Comparison of ENCODE assay signal across 22 cellular contexts in genomic region chr17:74145756-74146155, GRCh38. TPM values are rescaled to one million over a fixed set of nuclear protein-coding genes. Genes with fewer than 3 reads are reported as not detected.
DNase-seq lines count a peak whose midpoint lies in the region; ATAC-seq and TF ChIP-seq lines count a peak whose summit lies in the region.
"Had no signal": no experiment of that assay in that cellular context is flagged by ENCODE, and none has a peak within 500 bp of the region (broad histone marks: within the 10 kb centered on the region; RNA-seq: fewer than 3 reads in every experiment).

No MANE protein-coding gene starts in this region.

- no peak overlapping the region for H3K9ac ChIP-seq in neural progenitor cell
- H3K9ac ChIP-seq: BLaER1 had no signal

- H2AFZ ChIP-seq in neural progenitor cell (replicated peaks), result peak overlapping the region; percentile 96

- H3K27me3 Mint-ChIP-seq in neural progenitor cell (ENCODE audit: insufficient read depth, low read depth), result peaks cover 6% of the 10 kb centered on the region
- peaks cover 39% of the 10 kb centered on the region for H3K27me3 Mint-ChIP-seq in CD8-positive, alpha-beta T cell (ENCODE audit: low read depth)

- DNase-seq in D341Med (ENCODE audit: low spot score) (peak; percentile 27), RWPE2 (ENCODE audit: low spot score) (peak; percentile 6), esophagus muscularis mucosa (ENCODE audit: extremely low spot score) (peak; percentile 82), neural progenitor cell (ENCODE audit: low spot score) (no peak), spleen (no peak)
- no peak for DNase-seq in CD8-positive, alpha-beta T cell
- DNase-seq: CD4-positive, CD25-positive, alpha-beta regulatory T cell; COR-L47; GDM1; KBM-7; MV-4-11; NCI-H1105; NCI-H146; NCI-H2029; NCI-H526 treated with DMSO at 0.1 percent for 48 hours; SJCRH30 had no signal

- H3K4me1 ChIP-seq in RWPE2 (ENCODE audit: insufficient read depth, poor library complexity, severe bottlenecking) (no peaks in the 10 kb centered on the region), esophagus muscularis mucosa (no peaks in the 10 kb centered on the region), neural progenitor cell (peaks cover 8% of the 10 kb centered on the region), spleen (no peaks in the 10 kb centered on the region)
- no peaks in the 10 kb centered on the region for H3K4me1 ChIP-seq in CD8-positive, alpha-beta T cell (ENCODE audit: insufficient read depth, low read length)
- H3K4me1 ChIP-seq: SJCRH30 had no signal

- no peak for TF ChIP-seq EP300 in esophagus muscularis mucosa (IDR thresholded peaks at IDR 0.05)

- no peak overlapping the region for H3K27ac ChIP-seq in RWPE2 (ENCODE audit: poor library complexity, severe bottlenecking)
- no peak overlapping the region for H3K27ac ChIP-seq in esophagus muscularis mucosa (replicated peaks in 1 of 4)
- H3K27ac ChIP-seq in neural progenitor cell, result no peak overlapping the region
- H3K27ac ChIP-seq in CD8-positive, alpha-beta T cell (ENCODE audit: low read depth, low read length), result no peak overlapping the region
- H3K27ac ChIP-seq in spleen, result no peak overlapping the region
- H3K27ac ChIP-seq: BLaER1, SJCRH30 had no signal

- no peak overlapping the region for H3K4me3 ChIP-seq in RWPE2 (ENCODE audit: severe bottlenecking)
- no peak overlapping the region for H3K4me3 ChIP-seq in esophagus muscularis mucosa
- no peak overlapping the region for H3K4me3 ChIP-seq in neural progenitor cell
- H3K4me3 ChIP-seq in CD8-positive, alpha-beta T cell (ENCODE audit: low read depth, low read length), result no peak overlapping the region
- H3K4me3 ChIP-seq in spleen, result no peak overlapping the region
- H3K4me3 ChIP-seq: BLaER1, GM12878, SJCRH30 had no signal

- no peaks in the 10 kb centered on the region for H4K20me1 ChIP-seq in neural progenitor cell (ENCODE audit: low read depth)
- H4K20me1 ChIP-seq: BLaER1 had no signal

- no peak overlapping the region for H3K4me3 Mint-ChIP-seq in neural progenitor cell
- H3K4me3 Mint-ChIP-seq in CD8-positive, alpha-beta T cell, result no peak overlapping the region
- H3K4me3 Mint-ChIP-seq: CD4-positive, CD25-positive, alpha-beta regulatory T cell had no signal

- H3K4me2 ChIP-seq in neural progenitor cell, result no peak overlapping the region
- H3K4me2 ChIP-seq: BLaER1 had no signal

- CTCF ChIA-PET in CD8-positive, alpha-beta T cell (lab: Charles Lee), result no interaction called here

- TF ChIP-seq POLR2A in esophagus muscularis mucosa (IDR thresholded peaks at IDR 0.05; ENCODE audit: low read depth), result no peak
- TF ChIP-seq POLR2A in spleen (IDR thresholded peaks at IDR 0.05), result no peak

- H3K79me2 ChIP-seq in neural progenitor cell (ENCODE audit: low read depth), result no peaks in the 10 kb centered on the region

- no peaks in the 10 kb centered on the region for H3K4me1 Mint-ChIP-seq in neural progenitor cell
- H3K4me1 Mint-ChIP-seq in CD8-positive, alpha-beta T cell (ENCODE audit: low read depth), result no peaks in the 10 kb centered on the region
- H3K4me1 Mint-ChIP-seq: CD4-positive, CD25-positive, alpha-beta regulatory T cell had no signal

- intact Hi-C loops in esophagus muscularis mucosa (cut with DNase I), result no loop called here
- intact Hi-C loops in CD8-positive, alpha-beta T cell (cut with DNase I, micrococcal nuclease), result no loop called here
- intact Hi-C loops in spleen (cut with DNase I; ENCODE audit: low total_unique reads), result no loop called here

- peaks cover 12% of the 10 kb centered on the region for H3K9me3 ChIP-seq in RWPE2 (ENCODE audit: severe bottlenecking)
- peaks cover 0 to 28% (median 17%) of the 10 kb centered on the region in 4 donors for H3K9me3 ChIP-seq in esophagus muscularis mucosa
- peaks cover 10% of the 10 kb centered on the region for H3K9me3 ChIP-seq in neural progenitor cell (ENCODE audit: low read depth)
- H3K9me3 ChIP-seq in CD8-positive, alpha-beta T cell (ENCODE audit: low read length), result no peaks in the 10 kb centered on the region
- H3K9me3 ChIP-seq in spleen, result peaks cover 8 to 43% (median 40%) of the 10 kb centered on the region in 8 donors

- POLR2A ChIA-PET in CD8-positive, alpha-beta T cell (lab: Charles Lee), result no interaction called here

- H3K36me3 ChIP-seq in RWPE2 (ENCODE audit: low read depth) (no peaks in the 10 kb centered on the region), esophagus muscularis mucosa (no peaks in the 10 kb centered on the region), neural progenitor cell (peaks cover 5% of the 10 kb centered on the region), spleen (no peaks in the 10 kb centered on the region)
- H3K36me3 ChIP-seq in CD8-positive, alpha-beta T cell (ENCODE audit: insufficient read depth, low read length), result no peaks in the 10 kb centered on the region
- H3K36me3 ChIP-seq: BLaER1, SJCRH30 had no signal

- H3K9me3 Mint-ChIP-seq in neural progenitor cell, result peaks cover 25% of the 10 kb centered on the region
- H3K9me3 Mint-ChIP-seq in CD8-positive, alpha-beta T cell, result peaks cover 25% of the 10 kb centered on the region

- WGBS in esophagus muscularis mucosa, result 65% methylated on average over 6 of the region's 6 CpGs
- WGBS in spleen, 5 donors, result 59 to 69% (median 63%) methylated on average over 6 of the region's 6 CpGs

- no peaks in the 10 kb centered on the region for H3K36me3 Mint-ChIP-seq in neural progenitor cell
- H3K36me3 Mint-ChIP-seq in CD8-positive, alpha-beta T cell, result no peaks in the 10 kb centered on the region
- H3K36me3 Mint-ChIP-seq: CD4-positive, CD25-positive, alpha-beta regulatory T cell had no signal

- no peak overlapping the region for H3K27ac Mint-ChIP-seq in neural progenitor cell
- H3K27ac Mint-ChIP-seq in CD8-positive, alpha-beta T cell, result no peak overlapping the region
- H3K27ac Mint-ChIP-seq: CD4-positive, CD25-positive, alpha-beta regulatory T cell had no signal

- no peaks in the 10 kb centered on the region for H3F3A ChIP-seq in neural progenitor cell (ENCODE audit: low read depth)

- ATAC-seq in RWPE2 (ENCODE audit: low read depth) (no peak), GM18867 (IDR thresholded peaks at IDR 0.05; ENCODE audit: unreplicated experiment) (no peak), GM21786 (IDR thresholded peaks at IDR 0.05; ENCODE audit: unreplicated experiment) (no peak)
- ATAC-seq in CD8-positive, alpha-beta T cell, result no peak
- ATAC-seq: GM12878, Panc1, SK-N-SH treated with all-trans-retinoic acid at 6 μM for 48 hours had no signal

- H3K27me3 ChIP-seq in RWPE2 (ENCODE audit: insufficient read depth, poor library complexity, severe bottlenecking), result peaks cover 5% of the 10 kb centered on the region
- H3K27me3 ChIP-seq in esophagus muscularis mucosa, result peaks cover 0 to 36% (median 0%) of the 10 kb centered on the region in 4 donors
- H3K27me3 ChIP-seq in neural progenitor cell, result no peaks in the 10 kb centered on the region
- no peaks in the 10 kb centered on the region for H3K27me3 ChIP-seq in CD8-positive, alpha-beta T cell (ENCODE audit: insufficient read depth, low read length)
- peaks cover 0 to 48% (median 0%) of the 10 kb centered on the region in 7 donors for H3K27me3 ChIP-seq in spleen (replicated peaks in 1 of 7)
- H3K27me3 ChIP-seq: BLaER1, SJCRH30 had no signal

- TF ChIP-seq CTCF in RWPE2 (IDR thresholded peaks at IDR 0.05; ENCODE audit: poor library complexity, severe bottlenecking) (no peak), esophagus muscularis mucosa (IDR thresholded peaks at IDR 0.05) (no peak), neural progenitor cell (IDR thresholded peaks at IDR 0.05) (no peak), spleen (IDR thresholded peaks at IDR 0.05 in 8 of 11, conservative IDR thresholded peaks at IDR 0.05 in 3 of 11) (no peak)
- TF ChIP-seq CTCF in CD8-positive, alpha-beta T cell (IDR thresholded peaks at IDR 0.05), result no peak

RNA-seq across cellular contexts. Expression of gene RPL38, which starts 57.7 kb away (rescaled TPM):
- 1,000 to 10,000 TPM in 2 of 4 donors, 100 to 1,000 TPM in 2; 445 to 1,296 (median 979) TPM for total RNA-seq in esophagus muscularis mucosa
- 343 and 393 TPM in 2 replicates for total RNA-seq in neural progenitor cell (ENCODE audit: low replicate concordance)
- 1,000 to 10,000 TPM; 2,036 to 2,081 TPM for total RNA-seq in CD8-positive, alpha-beta T cell
- total RNA-seq in spleen, result 1,000 to 10,000 TPM in 1 of 7 donors, 100 to 1,000 TPM in 6; 311 to 1,013 (median 730) TPM
- polyA plus RNA-seq in spleen, result 1,000 to 10,000 TPM; 2,252 to 3,463 (median 3,460) TPM

Comparison
In these comparisons a context has a peak if more than half of its experiments do, and no peak if none do; other contexts are left out.
1. DNase-seq: peak in D341Med (single experiment), RWPE2 (single experiment) and esophagus muscularis mucosa (single experiment); none in neural progenitor cell (single experiment), CD8-positive, alpha-beta T cell (0 of 7) and spleen (single experiment).